ENCODE assay signal across 14 cellular contexts in genomic region chr20:54221996-54222890, GRCh38. TPM values are rescaled to one million over a fixed set of nuclear protein-coding genes. Genes with fewer than 3 reads are reported as not detected.
DNase-seq lines count a peak whose midpoint lies in the region; ATAC-seq, FAIRE-seq and TF ChIP-seq lines count a peak whose summit lies in the region.
"Had no signal": no experiment of that assay in that cellular context is flagged by ENCODE, and none has a peak within 500 bp of the region (broad histone marks: within the 10 kb centered on the region; RNA-seq: fewer than 3 reads in every experiment).

No MANE protein-coding gene starts in this region.

- peaks cover 3% of the 10 kb centered on the region for H4K20me1 ChIP-seq in astrocyte (ENCODE audit: insufficient read depth, low read length)

- H3K4me3 ChIP-seq in astrocyte (ENCODE audit: insufficient read depth, low read depth, low read length), result no peak overlapping the region
- H3K4me3 ChIP-seq: gastroesophageal sphincter had no signal

- CTCF ChIA-PET in GM10248 (lab: Yijun Ruan, JAX), result interaction anchor here (0.8 to 3.3 kb wide), 7 partner anchors 8 to 426 kb away, joined by 3 to 12 read pairs (median 5); partner anchors contain the start of gene PFDN4

- H3K27ac ChIP-seq in astrocyte (ENCODE audit: low read depth, low read length), result no peak overlapping the region
- H3K27ac ChIP-seq: gastroesophageal sphincter had no signal

- H3K4me1 Mint-ChIP-seq in astrocyte (ENCODE audit: low read depth, unreplicated experiment), result peaks cover 7% of the 10 kb centered on the region

- no peaks in the 10 kb centered on the region for H3K9me3 ChIP-seq in astrocyte (ENCODE audit: insufficient read depth, low read depth, low read length)
- H3K9me3 ChIP-seq: gastroesophageal sphincter had no signal

- H3K36me3 ChIP-seq in astrocyte (ENCODE audit: insufficient read depth, low read length), result no peaks in the 10 kb centered on the region

- no peak overlapping the region for H3K27ac Mint-ChIP-seq in astrocyte (ENCODE audit: unreplicated experiment)

- H3K79me2 ChIP-seq in astrocyte (ENCODE audit: insufficient read depth, low read length), result peaks cover 2% of the 10 kb centered on the region

- H2AFZ ChIP-seq in astrocyte (ENCODE audit: low read depth, low read length), result no peak overlapping the region

- H3K4me2 ChIP-seq in astrocyte (ENCODE audit: low read length), result peak overlapping the region; percentile 31

- H3K36me3 Mint-ChIP-seq in astrocyte (ENCODE audit: low read depth, unreplicated experiment), result peaks cover 2% of the 10 kb centered on the region

- no peak for FAIRE-seq in astrocyte (lab: Jason Lieb, UNC)

- no peaks in the 10 kb centered on the region for H3K9me3 Mint-ChIP-seq in astrocyte (ENCODE audit: unreplicated experiment)

- H3K27me3 Mint-ChIP-seq in astrocyte (ENCODE audit: low read depth, unreplicated experiment), result no peaks in the 10 kb centered on the region

- TF ChIP-seq CTCF in astrocyte (IDR thresholded peaks at IDR 0.05; ENCODE audit: insufficient read depth, low read depth, low read length) (no peak), GM10248 (IDR thresholded peaks at IDR 0.05; ENCODE audit: control extremely low read depth, extremely low read depth, low read depth, missing control alignments) (no peak)

- POLR2A ChIA-PET in GM10248 (lab: Yijun Ruan, JAX), result no interaction called here

- no peak overlapping the region for H3K4me3 Mint-ChIP-seq in astrocyte (ENCODE audit: unreplicated experiment)

- H3K9ac ChIP-seq in astrocyte (ENCODE audit: low read length), result no peak overlapping the region

- no peaks in the 10 kb centered on the region for H3K27me3 ChIP-seq in astrocyte (ENCODE audit: insufficient read depth, low read length)
- H3K27me3 ChIP-seq: gastroesophageal sphincter had no signal

- ATAC-seq in HG02973 (IDR thresholded peaks at IDR 0.05; ENCODE audit: unreplicated experiment), result no peak
- ATAC-seq: gastroesophageal sphincter, sciatic nerve had no signal

- DNase-seq in NCI-H1105 treated with DMSO at 0.1 percent for 48 hours (lab: John Stamatoyannopoulos, UW) (peak; percentile 32), NCI-H1105 (lab: John Stamatoyannopoulos, UW) (no peak), NCI-H1417 treated with DMSO at 0.1 percent for 48 hours (lab: John Stamatoyannopoulos, UW) (peak; percentile 60), astrocyte (ENCODE audit: low read depth) (no peak), mucosa of gallbladder (ENCODE audit: low spot score) (peak; percentile 22), GM10248 (ENCODE audit: extremely low spot score) (no peak), NCI-H128 (lab: John Stamatoyannopoulos, UW; ENCODE audit: unreplicated experiment) (no peak)
- DNase-seq: 8988T, DMS79 treated with DMSO at 0.1 percent for 48 hours, NCI-H82 had no signal

- no peaks in the 10 kb centered on the region for H3K4me1 ChIP-seq in astrocyte (ENCODE audit: insufficient read depth, low read length)

RNA-seq across cellular contexts. Expression of gene PFDN4, which starts 14.4 kb away (rescaled TPM):
- total RNA-seq in astrocyte (28.3 and 35.2 TPM in 2 replicates), mucosa of gallbladder (22.2 TPM)

RNA-seq across cellular contexts. Expression of gene CYP24A1, which starts 48.5 kb away (rescaled TPM):
- total RNA-seq in astrocyte (0.60 and 0.73 TPM in 2 replicates), mucosa of gallbladder (not detected)
- total RNA-seq: sciatic nerve; T-helper 1 cell treated with Interleukin-12 subunit alpha and Interleukin-12 subunit beta and Interleukin-4 antibody, amounts not matched to agents 30 ng/mL and 1 ng/mL, for 36 hours had no signal

Comparison
In these comparisons a context has a peak if more than half of its experiments do, and no peak if none do; other contexts are left out.
1. DNase-seq: peak in NCI-H1105 treated with DMSO at 0.1 percent for 48 hours (single experiment), NCI-H1417 treated with DMSO at 0.1 percent for 48 hours (single experiment) and mucosa of gallbladder (single experiment); none in NCI-H1105 (single experiment), astrocyte (single experiment), GM10248 (single experiment) and NCI-H128 (single experiment).